8 cellular contexts compared by ENCODE assay signal in the genomic region with DNA sequence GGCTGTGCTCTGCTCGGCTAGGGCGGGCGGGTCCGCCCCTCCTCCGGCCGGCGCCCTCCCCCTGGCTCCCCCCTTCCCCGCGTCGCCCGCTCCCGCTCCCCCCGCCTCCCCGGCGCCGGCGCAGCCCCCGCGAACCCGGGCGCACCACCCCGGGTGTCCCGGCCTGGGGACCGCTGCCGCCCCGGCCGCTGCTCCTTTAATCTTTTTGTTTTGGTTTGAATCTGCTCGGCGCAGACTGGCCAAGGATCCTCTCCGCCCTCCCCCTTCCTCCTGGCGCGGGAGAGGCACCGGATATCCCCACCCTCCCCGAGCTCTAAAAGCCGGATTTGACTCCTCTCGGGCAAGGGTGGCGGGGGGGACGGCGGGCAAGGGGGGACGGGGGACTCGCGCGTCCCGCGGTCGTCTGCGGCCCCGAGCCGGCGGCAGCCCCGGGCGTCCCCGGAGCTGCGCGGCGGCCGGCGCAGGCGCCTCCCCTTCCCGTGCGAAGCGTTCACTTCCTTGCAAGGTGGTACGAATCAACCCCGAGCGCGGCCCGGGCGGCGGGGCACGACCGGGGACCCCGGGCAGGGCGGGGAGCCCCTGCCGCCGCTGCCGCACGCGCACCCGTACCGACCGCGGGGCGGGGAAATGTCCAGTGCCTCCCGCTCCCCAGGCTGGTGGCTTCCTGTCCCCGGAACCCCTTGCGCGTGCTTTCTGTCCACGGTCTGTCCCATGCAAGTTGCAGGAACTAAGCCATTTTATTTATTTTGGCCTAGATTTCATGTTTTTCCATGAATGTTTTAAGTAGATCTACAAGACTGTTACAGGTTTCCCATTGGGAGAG. TPM values are rescaled to one million over a fixed set of nuclear protein-coding genes. Genes with fewer than 3 reads are reported as not detected.
A peak's percentile ranks its signal among the peaks of the same experiment; 100 is the strongest.
DNase-seq lines count a peak whose midpoint lies in the region; ATAC-seq and TF ChIP-seq lines count a peak whose summit lies in the region.

A gene with protein sequence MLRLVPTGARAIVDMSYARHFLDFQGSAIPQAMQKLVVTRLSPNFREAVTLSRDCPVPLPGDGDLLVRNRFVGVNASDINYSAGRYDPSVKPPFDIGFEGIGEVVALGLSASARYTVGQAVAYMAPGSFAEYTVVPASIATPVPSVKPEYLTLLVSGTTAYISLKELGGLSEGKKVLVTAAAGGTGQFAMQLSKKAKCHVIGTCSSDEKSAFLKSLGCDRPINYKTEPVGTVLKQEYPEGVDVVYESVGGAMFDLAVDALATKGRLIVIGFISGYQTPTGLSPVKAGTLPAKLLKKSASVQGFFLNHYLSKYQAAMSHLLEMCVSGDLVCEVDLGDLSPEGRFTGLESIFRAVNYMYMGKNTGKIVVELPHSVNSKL (minus strand): TSS at position 11 of the 823 bp plus-strand sequence. CDS start 81 bp downstream, outside the sequence.

- peaks cover 61% of the 10 kb centered on the region for H3K79me2 ChIP-seq in mammary epithelial cell (ENCODE audit: insufficient read depth, low read length)

- ATAC-seq in GM18870 (IDR thresholded peaks at IDR 0.05; ENCODE audit: unreplicated experiment) (peak; percentile 35), HG03097 (IDR thresholded peaks at IDR 0.05; ENCODE audit: low FRiP score, unreplicated experiment) (peak; percentile 44)

- H3K9ac ChIP-seq in mammary epithelial cell (ENCODE audit: insufficient read depth, low read length) (peak within 1 kb of the TSS; percentile 82), iPS-20b (ENCODE audit: low read depth, low read length) (no peak within 1 kb of the TSS; the same call in 1 of the 2 replicates)

- intact Hi-C loops in A673 (cut with micrococcal nuclease; ENCODE audit: unreplicated experiment) (loop anchor here (5.0 kb wide), 1 partner anchor 212 kb away; no protein-coding TSS in a partner anchor), mammary epithelial cell (cut with micrococcal nuclease) (loop anchor here (2.0 kb wide), 2 partner anchors 199 to 269 kb away; no protein-coding TSS in a partner anchor)

- dilution Hi-C loops in mammary epithelial cell (cut with HindIII; ENCODE audit: low sequenced_read_pairs) = no loop called here

- TF ChIP-seq CTCF in A673 (conservative IDR thresholded peaks at IDR 0.05; ENCODE audit: low read depth, low read length) (no peak), WI38 (IDR thresholded peaks at IDR 0.05; ENCODE audit: low read depth, low read length) (no peak), mammary epithelial cell (conservative IDR thresholded peaks at IDR 0.05 in 1 of 2, IDR thresholded peaks at IDR 0.05 in 1 of 2; ENCODE audit: extremely low read depth in 1 of 2, insufficient read depth in 1 of 2, low read depth in 1 of 2, low read length in 2 of 2) (no peak)

- BruUV-seq in A673 (replicated peaks; lab: Mats Ljungman, UMichigan) (no TSS peak), mammary epithelial cell (replicated peaks; lab: Mats Ljungman, UMichigan) (no TSS peak)

- peak within 1 kb of the TSS; percentile 91 for H2AFZ ChIP-seq in mammary epithelial cell (ENCODE audit: low read depth, low read length)

- H3K4me3 ChIP-seq in A673 (ENCODE audit: low read depth, low read length, poor library complexity, severe bottlenecking) (peak within 1 kb of the TSS; percentile 69), WI38 (ENCODE audit: low read depth, low read length) (peak within 1 kb of the TSS; percentile 62), mammary epithelial cell (replicated peaks in 1 of 3; ENCODE audit: insufficient read depth in 1 of 3, low read depth in 2 of 3, low read length in 3 of 3) (peak within 1 kb of the TSS; percentile 79 to 98 (median 88)), iPS-20b (ENCODE audit: low read length) (peak within 1 kb of the TSS; percentile 74), skin epidermis (peak within 1 kb of the TSS; percentile 73 to 95 (median 81))

- no CpG with 5 or more reads among the region's 88 CpGs for WGBS in mammary epithelial cell (ENCODE audit: low coverage, missing lambda C conversion rate)

- H3K36me3 ChIP-seq in A673 (ENCODE audit: insufficient read depth, low read length, poor library complexity, severe bottlenecking) (no peaks in the 10 kb centered on the region), mammary epithelial cell (ENCODE audit: insufficient read depth, low read length) (no peaks in the 10 kb centered on the region), iPS-20b (ENCODE audit: insufficient read depth, low read depth, low read length) (no peaks in the 10 kb centered on the region)

- POLR2A ChIA-PET in A673 (lab: Charles Lee; ENCODE audit: low non-redundant PET) = no interaction called here

- DNase-seq in A673 (ENCODE audit: low spot score) (peak; percentile 81), NCI-H2227 treated with DMSO at 0.1 percent for 48 hours (lab: John Stamatoyannopoulos, UW) (peak; percentile 74), mammary epithelial cell (peak; percentile 81)

- H3K27ac ChIP-seq in A673 (ENCODE audit: low read depth, low read length, poor library complexity, severe bottlenecking) (peak within 1 kb of the TSS; percentile 77), mammary epithelial cell (ENCODE audit: insufficient read depth, low read depth, low read length) (peak within 1 kb of the TSS; percentile 74), iPS-20b (ENCODE audit: low read length) (no peak within 1 kb of the TSS), skin epidermis (peak within 1 kb of the TSS; percentile 92 to 99 (median 98))

- peaks cover 63% of the 10 kb centered on the region for H3K27me3 ChIP-seq in A673 (replicated peaks; ENCODE audit: insufficient read depth, low read depth, low read length, poor library complexity)
- H3K27me3 ChIP-seq in mammary epithelial cell (ENCODE audit: insufficient read depth, low read length) = no peaks in the 10 kb centered on the region
- H3K27me3 ChIP-seq in iPS-20b (ENCODE audit: insufficient read depth, low read length) = peaks cover 87% of the 10 kb centered on the region

- CTCF ChIA-PET in A673 (lab: Charles Lee) (no interaction called here), mammary epithelial cell (lab: Charles Lee; ENCODE audit: low non-redundant PET) (interaction anchor here (0.6 kb wide), 1 partner anchor 36 kb away, joined by 5 read pairs; no protein-coding TSS in a partner anchor)

- in situ Hi-C loops in mammary epithelial cell (cut with MboI; ENCODE audit: low sequenced_read_pairs in 2 of 2) = loop anchor here in 1 of 2 donors (25.0 kb wide), 1 partner anchor 278 kb away; no protein-coding TSS in a partner anchor

- H4K20me1 ChIP-seq in mammary epithelial cell (ENCODE audit: insufficient read depth, low read length) = no peaks in the 10 kb centered on the region

- H3K9me3 ChIP-seq in A673 (ENCODE audit: low read depth, low read length, poor library complexity, severe bottlenecking) (no peaks in the 10 kb centered on the region), mammary epithelial cell (replicated peaks; ENCODE audit: insufficient read depth, low read length) (no peaks in the 10 kb centered on the region), iPS-20b (ENCODE audit: insufficient read depth, low read depth, low read length) (no peaks in the 10 kb centered on the region)

- H3K4me2 ChIP-seq in mammary epithelial cell (ENCODE audit: insufficient read depth, low read depth, low read length) = peak within 1 kb of the TSS; percentile 99

- H3K4me1 ChIP-seq in A673 (ENCODE audit: insufficient read depth, low read length, poor library complexity, severe bottlenecking) (peaks cover 28% of the 10 kb centered on the region), mammary epithelial cell (ENCODE audit: insufficient read depth, low read length) (peaks cover 36% of the 10 kb centered on the region), iPS-20b (ENCODE audit: insufficient read depth, low read length) (peaks cover 25% of the 10 kb centered on the region)

RNA-seq across cellular contexts. Expression of the gene that starts here (rescaled TPM):
- total RNA-seq in A673 (2021) = 6.9 and 7.4 TPM in 2 replicates
- total RNA-seq in mammary epithelial cell = 10 to 100 TPM; 15.2 to 29.4 TPM
- polyA plus RNA-seq in mammary epithelial cell = 31.3 TPM
- 27.9 TPM for polyA minus RNA-seq in mammary epithelial cell
